In the genomic region with DNA sequence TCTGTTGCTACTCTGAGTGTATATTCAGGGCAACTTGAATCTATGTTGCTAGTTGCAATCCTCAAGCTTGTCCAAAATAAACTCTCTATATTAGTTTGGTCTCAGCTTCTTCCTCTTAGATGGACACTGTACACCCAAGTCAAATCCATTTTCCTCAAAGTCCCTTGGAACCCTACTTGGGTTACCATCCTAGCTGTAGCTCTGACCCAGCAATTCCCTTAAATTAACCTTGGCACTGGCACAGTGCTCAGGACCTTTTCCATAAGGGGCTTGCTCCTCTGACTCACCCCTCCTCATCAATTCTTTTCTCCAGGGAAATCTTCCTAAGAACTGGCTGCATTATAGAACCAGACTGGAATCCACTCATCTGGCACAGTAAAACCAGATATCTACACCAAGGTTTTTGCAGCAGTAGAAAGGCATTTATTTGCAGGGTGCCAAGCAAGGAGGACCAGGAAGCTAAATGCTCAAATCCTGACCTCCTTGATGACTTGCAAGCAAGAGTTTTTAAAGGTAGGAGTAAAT, we compare ENCODE assay signal across 1 cellular context.
TF ChIP-seq lines count a peak whose summit lies in the region.

No MANE protein-coding gene starts in this region.

TF ChIP-seq in GM23338, 12 proteins besides CTCF, POLR2A, EP300 and RAD21:
- TF ChIP-seq, protein P1, sequence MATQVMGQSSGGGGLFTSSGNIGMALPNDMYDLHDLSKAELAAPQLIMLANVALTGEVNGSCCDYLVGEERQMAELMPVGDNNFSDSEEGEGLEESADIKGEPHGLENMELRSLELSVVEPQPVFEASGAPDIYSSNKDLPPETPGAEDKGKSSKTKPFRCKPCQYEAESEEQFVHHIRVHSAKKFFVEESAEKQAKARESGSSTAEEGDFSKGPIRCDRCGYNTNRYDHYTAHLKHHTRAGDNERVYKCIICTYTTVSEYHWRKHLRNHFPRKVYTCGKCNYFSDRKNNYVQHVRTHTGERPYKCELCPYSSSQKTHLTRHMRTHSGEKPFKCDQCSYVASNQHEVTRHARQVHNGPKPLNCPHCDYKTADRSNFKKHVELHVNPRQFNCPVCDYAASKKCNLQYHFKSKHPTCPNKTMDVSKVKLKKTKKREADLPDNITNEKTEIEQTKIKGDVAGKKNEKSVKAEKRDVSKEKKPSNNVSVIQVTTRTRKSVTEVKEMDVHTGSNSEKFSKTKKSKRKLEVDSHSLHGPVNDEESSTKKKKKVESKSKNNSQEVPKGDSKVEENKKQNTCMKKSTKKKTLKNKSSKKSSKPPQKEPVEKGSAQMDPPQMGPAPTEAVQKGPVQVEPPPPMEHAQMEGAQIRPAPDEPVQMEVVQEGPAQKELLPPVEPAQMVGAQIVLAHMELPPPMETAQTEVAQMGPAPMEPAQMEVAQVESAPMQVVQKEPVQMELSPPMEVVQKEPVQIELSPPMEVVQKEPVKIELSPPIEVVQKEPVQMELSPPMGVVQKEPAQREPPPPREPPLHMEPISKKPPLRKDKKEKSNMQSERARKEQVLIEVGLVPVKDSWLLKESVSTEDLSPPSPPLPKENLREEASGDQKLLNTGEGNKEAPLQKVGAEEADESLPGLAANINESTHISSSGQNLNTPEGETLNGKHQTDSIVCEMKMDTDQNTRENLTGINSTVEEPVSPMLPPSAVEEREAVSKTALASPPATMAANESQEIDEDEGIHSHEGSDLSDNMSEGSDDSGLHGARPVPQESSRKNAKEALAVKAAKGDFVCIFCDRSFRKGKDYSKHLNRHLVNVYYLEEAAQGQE (IDR thresholded peaks at IDR 0.05; ENCODE audit: unreplicated experiment), result no peak
- TF ChIP-seq ZNF114 (CRISPR knock-in tag; IDR thresholded peaks at IDR 0.05), result no peak
- no peak for TF ChIP-seq JUNB (IDR thresholded peaks at IDR 0.05; ENCODE audit: unreplicated experiment)
- no peak for TF ChIP-seq EZH2 (IDR thresholded peaks at IDR 0.05; ENCODE audit: low read depth, unreplicated experiment)
- TF ChIP-seq ETS1 (IDR thresholded peaks at IDR 0.05), result no peak
- TF ChIP-seq NANOG (IDR thresholded peaks at IDR 0.05; ENCODE audit: borderline replicate concordance), result no peak
- TF ChIP-seq, protein P2, sequence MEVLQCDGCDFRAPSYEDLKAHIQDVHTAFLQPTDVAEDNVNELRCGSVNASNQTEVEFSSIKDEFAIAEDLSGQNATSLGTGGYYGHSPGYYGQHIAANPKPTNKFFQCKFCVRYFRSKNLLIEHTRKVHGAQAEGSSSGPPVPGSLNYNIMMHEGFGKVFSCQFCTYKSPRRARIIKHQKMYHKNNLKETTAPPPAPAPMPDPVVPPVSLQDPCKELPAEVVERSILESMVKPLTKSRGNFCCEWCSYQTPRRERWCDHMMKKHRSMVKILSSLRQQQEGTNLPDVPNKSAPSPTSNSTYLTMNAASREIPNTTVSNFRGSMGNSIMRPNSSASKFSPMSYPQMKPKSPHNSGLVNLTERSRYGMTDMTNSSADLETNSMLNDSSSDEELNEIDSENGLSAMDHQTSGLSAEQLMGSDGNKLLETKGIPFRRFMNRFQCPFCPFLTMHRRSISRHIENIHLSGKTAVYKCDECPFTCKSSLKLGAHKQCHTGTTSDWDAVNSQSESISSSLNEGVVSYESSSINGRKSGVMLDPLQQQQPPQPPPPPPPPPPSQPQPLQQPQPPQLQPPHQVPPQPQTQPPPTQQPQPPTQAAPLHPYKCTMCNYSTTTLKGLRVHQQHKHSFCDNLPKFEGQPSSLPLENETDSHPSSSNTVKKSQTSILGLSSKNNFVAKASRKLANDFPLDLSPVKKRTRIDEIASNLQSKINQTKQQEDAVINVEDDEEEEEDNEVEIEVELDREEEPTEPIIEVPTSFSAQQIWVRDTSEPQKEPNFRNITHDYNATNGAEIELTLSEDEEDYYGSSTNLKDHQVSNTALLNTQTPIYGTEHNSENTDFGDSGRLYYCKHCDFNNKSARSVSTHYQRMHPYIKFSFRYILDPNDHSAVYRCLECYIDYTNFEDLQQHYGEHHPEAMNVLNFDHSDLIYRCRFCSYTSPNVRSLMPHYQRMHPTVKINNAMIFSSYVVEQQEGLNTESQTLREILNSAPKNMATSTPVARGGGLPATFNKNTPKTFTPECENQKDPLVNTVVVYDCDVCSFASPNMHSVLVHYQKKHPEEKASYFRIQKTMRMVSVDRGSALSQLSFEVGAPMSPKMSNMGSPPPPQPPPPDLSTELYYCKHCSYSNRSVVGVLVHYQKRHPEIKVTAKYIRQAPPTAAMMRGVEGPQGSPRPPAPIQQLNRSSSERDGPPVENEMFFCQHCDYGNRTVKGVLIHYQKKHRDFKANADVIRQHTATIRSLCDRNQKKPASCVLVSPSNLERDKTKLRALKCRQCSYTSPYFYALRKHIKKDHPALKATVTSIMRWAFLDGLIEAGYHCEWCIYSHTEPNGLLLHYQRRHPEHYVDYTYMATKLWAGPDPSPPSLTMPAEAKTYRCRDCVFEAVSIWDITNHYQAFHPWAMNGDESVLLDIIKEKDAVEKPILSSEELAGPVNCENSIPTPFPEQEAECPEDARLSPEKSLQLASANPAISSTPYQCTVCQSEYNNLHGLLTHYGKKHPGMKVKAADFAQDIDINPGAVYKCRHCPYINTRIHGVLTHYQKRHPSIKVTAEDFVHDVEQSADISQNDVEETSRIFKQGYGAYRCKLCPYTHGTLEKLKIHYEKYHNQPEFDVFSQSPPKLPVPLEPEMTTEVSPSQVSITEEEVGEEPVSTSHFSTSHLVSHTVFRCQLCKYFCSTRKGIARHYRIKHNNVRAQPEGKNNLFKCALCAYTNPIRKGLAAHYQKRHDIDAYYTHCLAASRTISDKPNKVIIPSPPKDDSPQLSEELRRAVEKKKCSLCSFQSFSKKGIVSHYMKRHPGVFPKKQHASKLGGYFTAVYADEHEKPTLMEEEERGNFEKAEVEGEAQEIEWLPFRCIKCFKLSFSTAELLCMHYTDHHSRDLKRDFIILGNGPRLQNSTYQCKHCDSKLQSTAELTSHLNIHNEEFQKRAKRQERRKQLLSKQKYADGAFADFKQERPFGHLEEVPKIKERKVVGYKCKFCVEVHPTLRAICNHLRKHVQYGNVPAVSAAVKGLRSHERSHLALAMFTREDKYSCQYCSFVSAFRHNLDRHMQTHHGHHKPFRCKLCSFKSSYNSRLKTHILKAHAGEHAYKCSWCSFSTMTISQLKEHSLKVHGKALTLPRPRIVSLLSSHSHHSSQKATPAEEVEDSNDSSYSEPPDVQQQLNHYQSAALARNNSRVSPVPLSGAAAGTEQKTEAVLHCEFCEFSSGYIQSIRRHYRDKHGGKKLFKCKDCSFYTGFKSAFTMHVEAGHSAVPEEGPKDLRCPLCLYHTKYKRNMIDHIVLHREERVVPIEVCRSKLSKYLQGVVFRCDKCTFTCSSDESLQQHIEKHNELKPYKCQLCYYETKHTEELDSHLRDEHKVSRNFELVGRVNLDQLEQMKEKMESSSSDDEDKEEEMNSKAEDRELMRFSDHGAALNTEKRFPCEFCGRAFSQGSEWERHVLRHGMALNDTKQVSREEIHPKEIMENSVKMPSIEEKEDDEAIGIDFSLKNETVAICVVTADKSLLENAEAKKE (CRISPR knock-in tag; IDR thresholded peaks at IDR 0.05), result no peak
- TF ChIP-seq POLR2AphosphoS5 (IDR thresholded peaks at IDR 0.05; ENCODE audit: low read depth), result no peak
- no peak for TF ChIP-seq ZNF331 (CRISPR knock-in tag; IDR thresholded peaks at IDR 0.05; ENCODE audit: low read depth)
- TF ChIP-seq CREB1 (CRISPR knock-in tag; IDR thresholded peaks at IDR 0.05; ENCODE audit: low read depth), result no peak
